In the genomic region with DNA sequence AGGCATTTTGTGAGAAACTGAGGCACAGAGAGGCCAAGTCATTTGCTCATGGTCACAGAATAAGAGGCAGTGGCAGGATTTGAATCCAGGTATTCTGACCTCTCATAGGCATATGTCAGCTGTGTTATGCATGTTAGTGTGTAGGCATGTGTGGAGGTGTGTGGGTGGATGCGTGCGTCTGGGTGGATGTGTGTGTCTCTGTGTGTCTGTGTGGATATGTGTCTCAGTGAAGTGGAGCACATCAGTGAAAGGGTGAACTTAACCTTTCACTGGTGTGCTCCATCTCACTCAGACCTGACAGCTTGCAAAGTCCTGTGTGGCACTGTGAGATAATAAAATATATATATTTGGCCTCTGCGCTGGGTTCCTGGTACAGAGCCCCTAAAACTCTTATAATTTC, we compare ENCODE assay signal across 16 cellular contexts. TPM values are rescaled to one million over a fixed set of nuclear protein-coding genes. Genes with fewer than 3 reads are reported as not detected.
DNase-seq lines count a peak whose midpoint lies in the region; ATAC-seq and TF ChIP-seq lines count a peak whose summit lies in the region.
"Had no signal": no experiment of that assay in that cellular context is flagged by ENCODE, and none has a peak within 500 bp of the region (broad histone marks: within the 10 kb centered on the region; RNA-seq: fewer than 3 reads in every experiment).

No MANE protein-coding gene starts in this region.

- no peak for TF ChIP-seq CTCF in ascending aorta (IDR thresholded peaks at IDR 0.05)
- TF ChIP-seq CTCF in nephron progenitor cell (IDR thresholded peaks at IDR 0.05): no peak

- H3K36me3 ChIP-seq in ascending aorta: peaks cover 28% of the 10 kb centered on the region in 2 donors
- H3K36me3 ChIP-seq: SJCRH30 had no signal

- H3K4me3 ChIP-seq in ascending aorta: no peak overlapping the region
- H3K4me3 ChIP-seq: SJCRH30 had no signal

- H3K27ac Mint-ChIP-seq in stimulated activated naive CD8-positive, alpha-beta T cell treated with anti-CD3 and anti-CD28 coated beads, Interleukin-15, Interleukin-2, amounts not matched to agents 100 ng/mL and 50 ng/mL, for 24 hours: peak overlapping the region; percentile 14
- H3K27ac Mint-ChIP-seq in stimulated activated naive CD8-positive, alpha-beta T cell treated with anti-CD3 and anti-CD28 coated beads, Interleukin-15, amount 100 ng/mL, for 72 hours: no peak overlapping the region
- peak overlapping the region; percentile 57 for H3K27ac Mint-ChIP-seq in nephron progenitor cell

- no peaks in the 10 kb centered on the region for H3K9me3 Mint-ChIP-seq in stimulated activated naive CD8-positive, alpha-beta T cell treated with anti-CD3 and anti-CD28 coated beads, Interleukin-15, Interleukin-2, amounts not matched to agents 100 ng/mL and 50 ng/mL, for 24 hours
- H3K9me3 Mint-ChIP-seq in stimulated activated naive CD8-positive, alpha-beta T cell treated with anti-CD3 and anti-CD28 coated beads, Interleukin-15, amount 100 ng/mL, for 72 hours: no peaks in the 10 kb centered on the region
- no peaks in the 10 kb centered on the region for H3K9me3 Mint-ChIP-seq in nephron progenitor cell

- peaks cover 17% of the 10 kb centered on the region for H3K4me1 Mint-ChIP-seq in stimulated activated naive CD8-positive, alpha-beta T cell treated with anti-CD3 and anti-CD28 coated beads, Interleukin-15, Interleukin-2, amounts not matched to agents 100 ng/mL and 50 ng/mL, for 24 hours (ENCODE audit: low read depth)
- H3K4me1 Mint-ChIP-seq in stimulated activated naive CD8-positive, alpha-beta T cell treated with anti-CD3 and anti-CD28 coated beads, Interleukin-15, amount 100 ng/mL, for 72 hours: peaks cover 13% of the 10 kb centered on the region
- H3K4me1 Mint-ChIP-seq in nephron progenitor cell: peaks cover 48% of the 10 kb centered on the region

- ATAC-seq in stimulated activated naive CD8-positive, alpha-beta T cell treated with anti-CD3 and anti-CD28 coated beads, Interleukin-15, amount 100 ng/mL, for 72 hours: no peak
- ATAC-seq in HG03139 (IDR thresholded peaks at IDR 0.05; ENCODE audit: unreplicated experiment): no peak
- ATAC-seq: PC-3 had no signal

- no peaks in the 10 kb centered on the region for H3K27me3 ChIP-seq in ascending aorta
- H3K27me3 ChIP-seq: SJCRH30 had no signal

- H3K36me3 Mint-ChIP-seq in stimulated activated naive CD8-positive, alpha-beta T cell treated with anti-CD3 and anti-CD28 coated beads, Interleukin-15, Interleukin-2, amounts not matched to agents 100 ng/mL and 50 ng/mL, for 24 hours (ENCODE audit: low read depth): peaks cover 15% of the 10 kb centered on the region
- H3K36me3 Mint-ChIP-seq in nephron progenitor cell (ENCODE audit: low read depth): peaks cover 2% of the 10 kb centered on the region

- H3K4me3 Mint-ChIP-seq in stimulated activated naive CD8-positive, alpha-beta T cell treated with anti-CD3 and anti-CD28 coated beads, Interleukin-15, Interleukin-2, amounts not matched to agents 100 ng/mL and 50 ng/mL, for 24 hours: no peak overlapping the region
- H3K4me3 Mint-ChIP-seq in stimulated activated naive CD8-positive, alpha-beta T cell treated with anti-CD3 and anti-CD28 coated beads, Interleukin-15, amount 100 ng/mL, for 72 hours: no peak overlapping the region
- no peak overlapping the region for H3K4me3 Mint-ChIP-seq in nephron progenitor cell

- H3K27ac ChIP-seq in ascending aorta: peak overlapping the region; percentile 91 to 94

- no peaks in the 10 kb centered on the region for H3K9me3 ChIP-seq in ascending aorta
- H3K9me3 ChIP-seq: SJCRH30 had no signal

- no peaks in the 10 kb centered on the region for H3K27me3 Mint-ChIP-seq in stimulated activated naive CD8-positive, alpha-beta T cell treated with anti-CD3 and anti-CD28 coated beads, Interleukin-15, Interleukin-2, amounts not matched to agents 100 ng/mL and 50 ng/mL, for 24 hours
- H3K27me3 Mint-ChIP-seq in stimulated activated naive CD8-positive, alpha-beta T cell treated with anti-CD3 and anti-CD28 coated beads, Interleukin-15, amount 100 ng/mL, for 72 hours: no peaks in the 10 kb centered on the region
- H3K27me3 Mint-ChIP-seq in nephron progenitor cell (ENCODE audit: low read depth, poor library complexity): peaks cover 3% of the 10 kb centered on the region

- no peak for DNase-seq in stimulated activated naive CD8-positive, alpha-beta T cell treated with anti-CD3 and anti-CD28 coated beads, Interleukin-15, amount 100 ng/mL, for 72 hours
- DNase-seq in ascending aorta (ENCODE audit: low spot score in 2 of 2) (no peak), nephron progenitor cell (no peak), AG08396 (ENCODE audit: low spot score) (no peak), NAMALWA (ENCODE audit: low spot score) (no peak)
- DNase-seq: DMS53, GOT3, NCI-H1092, NCI-H146, NCI-H2081, NCI-H510A, NCI-H82, PC-3, SJCRH30 had no signal

- intact Hi-C loops in ascending aorta (cut with DNase I): no loop called here

- H3K4me1 ChIP-seq in ascending aorta: peaks cover 11 to 21% of the 10 kb centered on the region in 2 donors

RNA-seq across cellular contexts. Expression of a gene that starts 32.0 kb away (rescaled TPM):
- total RNA-seq in ascending aorta: 7.2 TPM

RNA-seq across cellular contexts. Expression of a gene that starts 58.7 kb away (rescaled TPM):
- total RNA-seq in ascending aorta: 100 TPM

Comparison
In these comparisons a context has a peak if more than half of its experiments do, and no peak if none do; other contexts are left out.
1. H3K27ac Mint-ChIP-seq: peak in stimulated activated naive CD8-positive, alpha-beta T cell treated with anti-CD3 and anti-CD28 coated beads, Interleukin-15, Interleukin-2, amounts not matched to agents 100 ng/mL and 50 ng/mL, for 24 hours (single experiment) and nephron progenitor cell (single experiment); none in stimulated activated naive CD8-positive, alpha-beta T cell treated with anti-CD3 and anti-CD28 coated beads, Interleukin-15, amount 100 ng/mL, for 72 hours (0 of 2).